In genomic region chr2:18560797-18561085, GRCh38 we compare ENCODE assay signal across 1 cellular context.
TF ChIP-seq lines count a peak whose summit lies in the region.

No MANE protein-coding gene starts in this region.

TF ChIP-seq in HepG2, 621 proteins besides CTCF, POLR2A, EP300 and RAD21 (continued from another document):
- TF ChIP-seq ATF4 (CRISPR knock-in tag; IDR thresholded peaks at IDR 0.05) (no peak), HNF1A (IDR thresholded peaks at IDR 0.05; ENCODE audit: low read depth) (no peak), HNF1A (CRISPR knock-in tag; IDR thresholded peaks at IDR 0.05; ENCODE audit: borderline replicate concordance) (peak; percentile 10; the same call in 1 of the 2 replicates), POLR2AphosphoS5 (IDR thresholded peaks at IDR 0.05; ENCODE audit: low read depth, low read length) (peak; percentile 94), TRIM22 (IDR thresholded peaks at IDR 0.05) (no peak), BCL6 (CRISPR knock-in tag; IDR thresholded peaks at IDR 0.05) (no peak), GZF1 (CRISPR knock-in tag; IDR thresholded peaks at IDR 0.05) (no peak), ZNF670 (CRISPR knock-in tag; IDR thresholded peaks at IDR 0.05; ENCODE audit: borderline replicate concordance) (no peak), NRL (CRISPR knock-in tag; IDR thresholded peaks at IDR 0.05; ENCODE audit: borderline replicate concordance) (no peak), EED (CRISPR knock-in tag; IDR thresholded peaks at IDR 0.05) (no peak; the same call in 1 of the 2 replicates)
